17 cellular contexts compared by ENCODE assay signal in the genomic region with DNA sequence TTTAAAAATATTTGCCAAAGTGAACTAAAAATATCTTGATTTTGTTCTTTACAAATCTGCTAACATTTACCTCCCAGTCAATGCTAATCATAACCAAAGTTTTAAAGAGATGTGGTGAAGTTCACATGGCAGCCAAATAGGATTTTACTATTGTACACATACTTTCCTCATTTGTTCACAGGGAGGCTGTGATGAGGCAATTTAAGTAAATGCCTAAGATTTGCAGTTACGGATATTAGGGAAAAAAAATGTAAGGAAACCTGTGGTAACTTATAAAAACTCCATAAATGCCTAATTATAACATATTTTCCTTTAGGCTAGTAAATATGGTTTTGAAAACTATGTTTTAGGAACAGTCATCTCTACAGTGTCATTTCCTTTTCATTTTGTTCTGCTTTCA. TPM values are rescaled to one million over a fixed set of nuclear protein-coding genes. Genes with fewer than 3 reads are reported as not detected.
DNase-seq lines count a peak whose midpoint lies in the region; ATAC-seq, FAIRE-seq and TF ChIP-seq lines count a peak whose summit lies in the region.
"Had no signal": no experiment of that assay in that cellular context is flagged by ENCODE, and none has a peak within 500 bp of the region (broad histone marks: within the 10 kb centered on the region; RNA-seq: fewer than 3 reads in every experiment).

No MANE protein-coding gene starts in this region.

- H3K4me3 Mint-ChIP-seq in osteocyte (ENCODE audit: unreplicated experiment) (no peak overlapping the region), CD14-positive monocyte (no peak overlapping the region)
- H3K4me3 Mint-ChIP-seq: endodermal cell had no signal

- H3K9me3 Mint-ChIP-seq in osteocyte (ENCODE audit: unreplicated experiment), result no peaks in the 10 kb centered on the region
- no peaks in the 10 kb centered on the region for H3K9me3 Mint-ChIP-seq in CD14-positive monocyte
- H3K9me3 Mint-ChIP-seq: endodermal cell had no signal

- TF ChIP-seq POLR2A in endothelial cell of umbilical vein (IDR thresholded peaks at IDR 0.05; ENCODE audit: low read depth, low read length), result no peak

- H3K9ac ChIP-seq in PC-3 (ENCODE audit: low read length) (peak overlapping the region; percentile 32; the same call in 1 of the 2 replicates), endothelial cell of umbilical vein (replicated peaks; ENCODE audit: extremely low read depth, insufficient read depth, low read length) (peak overlapping the region; percentile 88)

- H3K9me2 ChIP-seq in PC-3 (replicated peaks; ENCODE audit: low read length), result no peaks in the 10 kb centered on the region

- intact Hi-C loops in PC-3 (cut with micrococcal nuclease), result loop anchor here (2.0 to 5.0 kb wide), 2 partner anchors 87 to 232 kb away; no protein-coding TSS in a partner anchor
- intact Hi-C loops in endothelial cell of umbilical vein (cut with micrococcal nuclease), result loop anchor here (5.0 kb wide), 1 partner anchor 198 kb away; no protein-coding TSS in a partner anchor
- intact Hi-C loops in CD14-positive monocyte (cut with micrococcal nuclease), result no loop called here

- H3K27ac Mint-ChIP-seq in osteocyte (ENCODE audit: unreplicated experiment) (peak overlapping the region; percentile 90), CD14-positive monocyte (no peak overlapping the region)
- H3K27ac Mint-ChIP-seq: endodermal cell had no signal

- H2AFZ ChIP-seq in PC-3 (ENCODE audit: low read length), result no peak overlapping the region
- H2AFZ ChIP-seq in endothelial cell of umbilical vein (ENCODE audit: low read depth, low read length), result no peak overlapping the region

- ATAC-seq in PC-3, result no peak
- ATAC-seq: gastrocnemius medialis had no signal

- H3K4me1 ChIP-seq in PC-3 (ENCODE audit: insufficient read depth, low read length) (peaks cover 70% of the 10 kb centered on the region), endothelial cell of umbilical vein (ENCODE audit: control insufficient read depth, extremely low read depth, insufficient read depth, low read length) (peaks cover 84% of the 10 kb centered on the region)

- BruUV-seq in PC-3 (replicated peaks; lab: Mats Ljungman, UMichigan) (no TSS peak), endothelial cell of umbilical vein (replicated peaks; lab: Mats Ljungman, UMichigan) (no TSS peak)

- H3K4me2 ChIP-seq in PC-3 (ENCODE audit: low read length), result peak overlapping the region; percentile 62; the same call in 1 of the 2 replicates
- H3K4me2 ChIP-seq in endothelial cell of umbilical vein (ENCODE audit: insufficient read depth, low read length), result peak overlapping the region; percentile 79

- CTCF ChIA-PET in PC-3 (lab: Charles Lee) (interaction anchor here (0.5 kb wide), 1 partner anchor 152 kb away, joined by 5 read pairs; a partner anchor contains a TSS), endothelial cell of umbilical vein (lab: Charles Lee) (interaction anchor here (0.7 to 2.0 kb wide), 12 partner anchors 9 to 322 kb away, joined by 3 to 18 read pairs (median 4); a partner anchor contains a TSS)

- TF ChIP-seq CTCF in AG09309 (IDR thresholded peaks at IDR 0.05; ENCODE audit: control insufficient read depth, insufficient read depth, low read depth, low read length, missing control alignments), result no peak
- no peak for TF ChIP-seq CTCF in PC-3 (conservative IDR thresholded peaks at IDR 0.05; ENCODE audit: low read depth, low read length)
- no peak for TF ChIP-seq CTCF in endothelial cell of umbilical vein (IDR thresholded peaks at IDR 0.05; ENCODE audit: extremely low read depth in 1 of 2, insufficient read depth in 1 of 2, low read depth in 1 of 2, low read length in 2 of 2)
- no peak for TF ChIP-seq CTCF in osteocyte (IDR thresholded peaks at IDR 0.05)
- TF ChIP-seq CTCF in CD14-positive monocyte (IDR thresholded peaks at IDR 0.05), result no peak

- H3K4me3 ChIP-seq in AG09309 (ENCODE audit: control insufficient read depth, low read depth, low read length) (no peak overlapping the region), PC-3 (ENCODE audit: low read length) (no peak overlapping the region), endothelial cell of umbilical vein (replicated peaks in 1 of 3; ENCODE audit: insufficient read depth in 1 of 3, low read depth in 1 of 3, low read length in 3 of 3) (no peak overlapping the region)
- H3K4me3 ChIP-seq: adrenal gland, gastrocnemius medialis, spleen, vagina had no signal

- no peak for FAIRE-seq in endothelial cell of umbilical vein (lab: Jason Lieb, UNC)

- no peaks in the 10 kb centered on the region for H3K36me3 Mint-ChIP-seq in osteocyte (ENCODE audit: unreplicated experiment)
- no peaks in the 10 kb centered on the region for H3K36me3 Mint-ChIP-seq in CD14-positive monocyte

- H3K9me1 ChIP-seq in endothelial cell of umbilical vein (replicated peaks; ENCODE audit: control insufficient read depth, extremely low read depth, insufficient read depth, low read length), result no peaks in the 10 kb centered on the region

- H4K20me1 ChIP-seq in PC-3 (ENCODE audit: low read length) (no peaks in the 10 kb centered on the region), endothelial cell of umbilical vein (replicated peaks; ENCODE audit: control insufficient read depth, extremely low read depth, insufficient read depth, low read length) (no peaks in the 10 kb centered on the region)

- POLR2A ChIA-PET in PC-3 (lab: Charles Lee; ENCODE audit: unreplicated experiment) (no interaction called here), endothelial cell of umbilical vein (lab: Charles Lee) (interaction anchor here (0.7 kb wide), 1 partner anchor 322 kb away, joined by 3 read pairs; no protein-coding TSS in a partner anchor)

- no peaks in the 10 kb centered on the region for H3K79me2 ChIP-seq in PC-3 (ENCODE audit: low read length)
- H3K79me2 ChIP-seq in endothelial cell of umbilical vein (ENCODE audit: control insufficient read depth, insufficient read depth, low read length), result peaks cover 34% of the 10 kb centered on the region

- H3K9me3 ChIP-seq in PC-3 (ENCODE audit: low read length) (no peaks in the 10 kb centered on the region), endothelial cell of umbilical vein (replicated peaks; ENCODE audit: control insufficient read depth, insufficient read depth, low read length) (no peaks in the 10 kb centered on the region)
- H3K9me3 ChIP-seq: adrenal gland, gastrocnemius medialis, spleen, vagina had no signal

- H3F3A ChIP-seq in PC-3 (ENCODE audit: low read length, unreplicated experiment), result no peaks in the 10 kb centered on the region

- DNase-seq in AG09309 (ENCODE audit: low read depth) (peak; percentile 35), PC-3 (no peak), endothelial cell of umbilical vein (ENCODE audit: low read depth, low spot score) (no peak), osteocyte (ENCODE audit: extremely low spot score, unreplicated experiment) (no peak), iPS-NIHi7 (ENCODE audit: extremely low spot score) (no peak), CD14-positive monocyte (ENCODE audit: low spot score) (no peak), T1000 (lab: John Stamatoyannopoulos, UW) (no peak), SIG-M5 (lab: John Stamatoyannopoulos, UW) (no peak)
- DNase-seq: activated CD4-positive, alpha-beta T cell treated with anti-CD3 and anti-CD28 coated beads for 1 hour; adrenal gland; COR-L47; endodermal cell; gastrocnemius medialis; NCI-H1092; spleen had no signal

- H3K27me3 Mint-ChIP-seq in osteocyte (ENCODE audit: unreplicated experiment), result no peaks in the 10 kb centered on the region
- H3K27me3 Mint-ChIP-seq in CD14-positive monocyte (ENCODE audit: low read depth in 3 of 3), result peaks cover 0 to 2% (median 2%) of the 10 kb centered on the region in 3 donors

- H3K27me3 ChIP-seq in PC-3 (ENCODE audit: low read length) (no peaks in the 10 kb centered on the region), endothelial cell of umbilical vein (ENCODE audit: control insufficient read depth in 2 of 2, insufficient read depth in 2 of 2, low read length in 2 of 2) (no peaks in the 10 kb centered on the region)
- H3K27me3 ChIP-seq: adrenal gland, gastrocnemius medialis, vagina had no signal

- H3K36me3 ChIP-seq in PC-3 (ENCODE audit: low read depth, low read length), result no peaks in the 10 kb centered on the region
- peaks cover 0 to 5% of the 10 kb centered on the region in 2 experiments for H3K36me3 ChIP-seq in endothelial cell of umbilical vein (ENCODE audit: control insufficient read depth in 2 of 2, extremely low read depth in 1 of 2, insufficient read depth in 2 of 2, low read length in 2 of 2)
- H3K36me3 ChIP-seq: adrenal gland, gastrocnemius medialis, spleen, vagina had no signal

- H3K4me1 Mint-ChIP-seq in osteocyte (ENCODE audit: unreplicated experiment) (peaks cover 92% of the 10 kb centered on the region), CD14-positive monocyte (no peaks in the 10 kb centered on the region)

- dilution Hi-C loops in endothelial cell of umbilical vein (cut with MboI; ENCODE audit: extremely low pct_ligation_motif_present, low sequenced_read_pairs), result no loop called here

- H3K27ac ChIP-seq in PC-3 (ENCODE audit: low read length), result peak overlapping the region; percentile 36
- H3K27ac ChIP-seq in endothelial cell of umbilical vein (ENCODE audit: insufficient read depth, low read depth, low read length), result peak overlapping the region; percentile 89
- H3K27ac ChIP-seq: adrenal gland, gastrocnemius medialis, spleen, vagina had no signal

TF ChIP-seq in endothelial cell of umbilical vein, 7 proteins besides CTCF, POLR2A, EP300 and RAD21 (continues in another document):
- TF ChIP-seq GATA2 (IDR thresholded peaks at IDR 0.05; ENCODE audit: insufficient read depth, insufficient read length, low read depth, low read length) (no peak), FOS (IDR thresholded peaks at IDR 0.05; ENCODE audit: borderline replicate concordance, insufficient read depth, low read length) (no peak), EZH2 (IDR thresholded peaks at IDR 0.05; ENCODE audit: borderline replicate concordance, low read depth, low read length, severe bottlenecking) (no peak), JUN (IDR thresholded peaks at IDR 0.05; ENCODE audit: borderline replicate concordance, insufficient read depth, insufficient read length, low read depth) (no peak), MYC (IDR thresholded peaks at IDR 0.05; ENCODE audit: low read depth, low read length) (no peak)
- TF ChIP-seq, protein P1, sequence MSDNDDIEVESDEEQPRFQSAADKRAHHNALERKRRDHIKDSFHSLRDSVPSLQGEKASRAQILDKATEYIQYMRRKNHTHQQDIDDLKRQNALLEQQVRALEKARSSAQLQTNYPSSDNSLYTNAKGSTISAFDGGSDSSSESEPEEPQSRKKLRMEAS (IDR thresholded peaks at IDR 0.05; ENCODE audit: insufficient read depth, insufficient read length), result no peak

RNA-seq across cellular contexts. Expression of a gene that starts 32.4 kb away (rescaled TPM):
- total RNA-seq in PC-3 (2014; rRNA removed) (5.0 and 13.4 TPM in 2 replicates), endothelial cell of umbilical vein (770 and 1,035 TPM in 2 replicates), osteocyte (155 and 187 TPM in 2 replicates)
- polyA plus RNA-seq in endothelial cell of umbilical vein (233 and 287 TPM in 2 replicates), CD14-positive monocyte (not detected)
- 424 and 485 TPM in 2 replicates for polyA plus RNA-seq in endothelial cell of umbilical vein (2011; cell fraction: cytosol; rRNA removed)
- polyA plus RNA-seq in endothelial cell of umbilical vein (2011; cell fraction: nucleus; rRNA removed), result 220 and 222 TPM in 2 replicates
- polyA plus RNA-seq in endothelial cell of umbilical vein (2012), result 35.3 and 230 TPM in 2 replicates
- polyA minus RNA-seq in endothelial cell of umbilical vein, result 436 and 440 TPM in 2 replicates
- not detected for polyA minus RNA-seq in endothelial cell of umbilical vein (2011; cell fraction: cytosol; rRNA and poly(A)+ RNA removed)
- polyA minus RNA-seq in endothelial cell of umbilical vein (2011; cell fraction: nucleus; rRNA and poly(A)+ RNA removed), result 78.8 and 168 TPM in 2 replicates
- total RNA-seq: HT-29 had no signal

Comparison
In these comparisons a context has a peak if more than half of its experiments do, and no peak if none do; other contexts are left out.
1. RNA of a gene that starts 32.4 kb away (total RNA-seq): 770 to 1,035 TPM in endothelial cell of umbilical vein and 155 to 187 TPM in osteocyte; 5.0 to 13.4 TPM in PC-3; every median in the first group is over 10 times any median in the second.
2. intact Hi-C loops: an anchor here in PC-3 (2.0 to 5.0 kb wide) and endothelial cell of umbilical vein (5.0 kb wide); none called in CD14-positive monocyte.